Comparison of ENCODE assay signal across 9 cellular contexts in genomic region chr11:43278302-43278956, GRCh38.
DNase-seq lines count a peak whose midpoint lies in the region; TF ChIP-seq lines count a peak whose summit lies in the region.
"Had no signal": no experiment of that assay in that cellular context is flagged by ENCODE, and none has a peak within 500 bp of the region (broad histone marks: within the 10 kb centered on the region; RNA-seq: fewer than 3 reads in every experiment).

No MANE protein-coding gene starts in this region.

- H3K27me3 Mint-ChIP-seq in activated T-cell treated with anti-CD3 and anti-CD28 coated beads, Interleukin-2, amount 50 U/mL, for 24 hours = peaks cover 23% of the 10 kb centered on the region

- H3K36me3 Mint-ChIP-seq in activated T-cell treated with anti-CD3 and anti-CD28 coated beads, Interleukin-2, amount 50 U/mL, for 24 hours (ENCODE audit: low read depth) = no peaks in the 10 kb centered on the region

- H3K9me3 Mint-ChIP-seq in activated T-cell treated with anti-CD3 and anti-CD28 coated beads, Interleukin-2, amount 50 U/mL, for 24 hours = peaks cover 7% of the 10 kb centered on the region

- H3K4me3 ChIP-seq in astrocyte of the cerebellum (ENCODE audit: low read depth, low read length) = no peak overlapping the region

- peak; percentile 44 for TF ChIP-seq CTCF in astrocyte of the cerebellum (IDR thresholded peaks at IDR 0.05; ENCODE audit: low read depth, low read length, missing control alignments)

- H3K4me1 Mint-ChIP-seq in activated T-cell treated with anti-CD3 and anti-CD28 coated beads, Interleukin-2, amount 50 U/mL, for 24 hours (ENCODE audit: low read depth) = no peaks in the 10 kb centered on the region
- H3K4me1 Mint-ChIP-seq: B cell had no signal

- H3K4me3 Mint-ChIP-seq in activated T-cell treated with anti-CD3 and anti-CD28 coated beads, Interleukin-2, amount 50 U/mL, for 24 hours = no peak overlapping the region
- H3K4me3 Mint-ChIP-seq: B cell had no signal

- in situ Hi-C loops in astrocyte of the cerebellum (cut with HindIII; ENCODE audit: low sequenced_read_pairs) = no loop called here

- DNase-seq in NCI-H2107 treated with DMSO at 0.1 percent for 48 hours (lab: John Stamatoyannopoulos, UW; ENCODE audit: unreplicated experiment) (peak; percentile 5), NCI-H2107 (lab: John Stamatoyannopoulos, UW) (no peak), NCI-H1092 treated with DMSO at 0.1 percent for 48 hours (lab: John Stamatoyannopoulos, UW) (peak; percentile 57), astrocyte of the cerebellum (ENCODE audit: low read depth) (no peak), midbrain (lab: John Stamatoyannopoulos, UW) (peak; percentile 1), NCI-H2029 treated with DMSO at 0.1 percent for 48 hours (lab: John Stamatoyannopoulos, UW) (no peak), NK-92 (lab: John Stamatoyannopoulos, UW; ENCODE audit: unreplicated experiment) (no peak)
- DNase-seq in activated T-cell treated with anti-CD3 and anti-CD28 coated beads, Interleukin-2, amount 50 U/mL, for 24 hours = no peak

- no peak overlapping the region for H3K27ac Mint-ChIP-seq in activated T-cell treated with anti-CD3 and anti-CD28 coated beads, Interleukin-2, amount 50 U/mL, for 24 hours
- H3K27ac Mint-ChIP-seq: B cell had no signal

Comparison
In these comparisons a context has a peak if more than half of its experiments do, and no peak if none do; other contexts are left out.
1. DNase-seq: peak in NCI-H2107 treated with DMSO at 0.1 percent for 48 hours (single experiment), NCI-H1092 treated with DMSO at 0.1 percent for 48 hours (single experiment) and midbrain (single experiment); none in NCI-H2107 (single experiment), astrocyte of the cerebellum (single experiment), NCI-H2029 treated with DMSO at 0.1 percent for 48 hours (single experiment), activated T-cell treated with anti-CD3 and anti-CD28 coated beads, Interleukin-2, amount 50 U/mL, for 24 hours (single experiment) and NK-92 (single experiment).